Comparison of ENCODE assay signal across 25 cellular contexts in the genomic region with DNA sequence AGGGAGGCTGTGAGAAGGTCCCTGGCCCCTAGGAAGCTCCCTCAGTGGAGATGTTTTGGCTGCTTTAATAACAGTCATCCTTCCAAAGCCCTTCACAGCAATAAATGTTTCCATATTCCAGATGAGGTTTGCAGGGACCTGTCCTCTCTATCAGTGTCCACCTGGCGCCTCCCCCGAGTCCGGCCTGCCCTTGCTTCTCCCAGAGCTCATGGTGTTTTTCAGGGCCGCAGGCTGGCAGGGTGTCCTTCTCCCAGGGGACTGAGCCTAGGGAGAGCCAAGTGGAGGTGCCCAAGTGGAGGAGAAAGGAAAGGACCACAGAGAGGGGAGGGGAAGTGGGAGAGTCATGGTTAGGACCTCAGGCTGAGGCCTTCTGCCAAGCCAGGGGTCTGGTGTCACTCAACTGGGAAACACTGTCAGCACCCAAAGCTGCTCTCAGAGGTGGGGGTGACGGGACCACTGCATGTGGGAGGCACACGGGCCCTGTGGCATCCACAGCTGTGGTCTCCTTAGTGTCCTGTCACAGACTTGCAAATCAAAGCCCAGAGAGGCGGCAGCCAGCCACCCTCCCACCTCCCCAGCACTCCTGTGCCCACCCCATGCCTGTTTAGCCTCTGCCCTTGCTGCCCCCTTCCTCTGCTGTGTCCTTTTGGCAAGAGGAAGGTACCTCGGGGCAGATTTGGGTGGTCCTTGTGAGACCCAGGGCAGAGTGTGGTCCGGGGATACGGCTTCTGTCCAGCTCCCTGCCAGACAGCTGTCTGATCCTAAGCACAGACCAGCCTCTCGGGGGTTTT. TPM values are rescaled to one million over a fixed set of nuclear protein-coding genes. Genes with fewer than 3 reads are reported as not detected.
A peak's percentile ranks its signal among the peaks of the same experiment; 100 is the strongest.
DNase-seq lines count a peak whose midpoint lies in the region; ATAC-seq and TF ChIP-seq lines count a peak whose summit lies in the region.
"Had no signal": no experiment of that assay in that cellular context is flagged by ENCODE, and none has a peak within 500 bp of the region (broad histone marks: within the 10 kb centered on the region; RNA-seq: fewer than 3 reads in every experiment).

No MANE protein-coding gene starts in this region.

- H3K4me3 ChIP-seq in left ventricle myocardium inferior (no peak overlapping the region), neural progenitor cell (no peak overlapping the region), upper lobe of right lung (no peak overlapping the region)
- H3K4me3 ChIP-seq: SK-N-MC, vagina had no signal

- H3K4me2 ChIP-seq in neural progenitor cell: no peak overlapping the region
- H3K4me2 ChIP-seq: KMS-11 had no signal

- no peak overlapping the region for H3K9ac ChIP-seq in neural progenitor cell
- H3K9ac ChIP-seq: KMS-11 had no signal

- peaks cover 8% of the 10 kb centered on the region for H3F3A ChIP-seq in neural progenitor cell (ENCODE audit: low read depth)

- TF ChIP-seq CTCF in left ventricle myocardium inferior (IDR thresholded peaks at IDR 0.05; ENCODE audit: borderline replicate concordance) (no peak), neural progenitor cell (IDR thresholded peaks at IDR 0.05) (no peak), upper lobe of right lung (IDR thresholded peaks at IDR 0.05) (no peak)

- H3K4me3 Mint-ChIP-seq in activated naive CD4-positive, alpha-beta T cell treated with anti-CD3 and anti-CD28 coated beads, Interleukin-2, amount 10 ng/mL, durations not matched to agents 7 days and 5 days: no peak overlapping the region
- no peak overlapping the region for H3K4me3 Mint-ChIP-seq in neural progenitor cell
- H3K4me3 Mint-ChIP-seq in natural killer cell treated with Interleukin-12 subunit alpha and Interleukin-12 subunit beta and Interleukin-15 and Interleukin-18, amount 100 ng/mL, for 72 hours: no peak overlapping the region
- H3K4me3 Mint-ChIP-seq: activated CD4-positive, alpha-beta memory T cell treated with anti-CD3 and anti-CD28 coated beads, Interleukin-2, amount 10 ng/mL, durations not matched to agents 7 days and 5 days; activated naive CD8-positive, alpha-beta T cell; natural killer cell had no signal

- peaks cover 30% of the 10 kb centered on the region for H3K36me3 Mint-ChIP-seq in activated naive CD4-positive, alpha-beta T cell treated with anti-CD3 and anti-CD28 coated beads, Interleukin-2, amount 10 ng/mL, durations not matched to agents 7 days and 5 days
- peaks cover 26% of the 10 kb centered on the region for H3K36me3 Mint-ChIP-seq in neural progenitor cell
- H3K36me3 Mint-ChIP-seq in natural killer cell treated with Interleukin-12 subunit alpha and Interleukin-12 subunit beta and Interleukin-15 and Interleukin-18, amount 100 ng/mL, for 72 hours: no peaks in the 10 kb centered on the region
- H3K36me3 Mint-ChIP-seq: activated naive CD8-positive, alpha-beta T cell; natural killer cell had no signal

- H3K27me3 Mint-ChIP-seq in activated naive CD4-positive, alpha-beta T cell treated with anti-CD3 and anti-CD28 coated beads, Interleukin-2, amount 10 ng/mL, durations not matched to agents 7 days and 5 days: no peaks in the 10 kb centered on the region
- H3K27me3 Mint-ChIP-seq in neural progenitor cell (ENCODE audit: insufficient read depth, low read depth): peaks cover 2% of the 10 kb centered on the region
- no peaks in the 10 kb centered on the region for H3K27me3 Mint-ChIP-seq in natural killer cell treated with Interleukin-12 subunit alpha and Interleukin-12 subunit beta and Interleukin-15 and Interleukin-18, amount 100 ng/mL, for 72 hours
- H3K27me3 Mint-ChIP-seq: activated CD4-positive, alpha-beta memory T cell treated with anti-CD3 and anti-CD28 coated beads, Interleukin-2, amount 10 ng/mL, durations not matched to agents 7 days and 5 days; activated naive CD8-positive, alpha-beta T cell had no signal

- H3K27ac ChIP-seq in left ventricle myocardium inferior (replicated peaks) (peak overlapping the region; percentile 96), neural progenitor cell (no peak overlapping the region), upper lobe of right lung (no peak overlapping the region)
- H3K27ac ChIP-seq: KMS-11, SK-N-MC, vagina had no signal

- no peak overlapping the region for H2AFZ ChIP-seq in neural progenitor cell (replicated peaks)

- no peaks in the 10 kb centered on the region for H3K27me3 ChIP-seq in left ventricle myocardium inferior (ENCODE audit: low read depth)
- H3K27me3 ChIP-seq in neural progenitor cell: no peaks in the 10 kb centered on the region
- H3K27me3 ChIP-seq in upper lobe of right lung: no peaks in the 10 kb centered on the region
- H3K27me3 ChIP-seq: BE2C, vagina had no signal

- H3K4me1 ChIP-seq in left ventricle myocardium inferior (peaks cover 100% of the 10 kb centered on the region), neural progenitor cell (peaks cover 1% of the 10 kb centered on the region), upper lobe of right lung (no peaks in the 10 kb centered on the region)
- H3K4me1 ChIP-seq: Caco-2 had no signal

- CTCF ChIA-PET in activated naive CD4-positive, alpha-beta T cell treated with anti-CD3 and anti-CD28 coated beads, Interleukin-2, amount 10 ng/mL, durations not matched to agents 7 days and 5 days (lab: Charles Lee): interaction anchor here (0.9 kb wide), 1 partner anchor 26 kb away, joined by 3 read pairs; a partner anchor contains a TSS

- peak overlapping the region; percentile 19 for H3K27ac Mint-ChIP-seq in activated naive CD4-positive, alpha-beta T cell treated with anti-CD3 and anti-CD28 coated beads, Interleukin-2, amount 10 ng/mL, durations not matched to agents 7 days and 5 days
- H3K27ac Mint-ChIP-seq in neural progenitor cell: peak overlapping the region; percentile 69
- no peak overlapping the region for H3K27ac Mint-ChIP-seq in natural killer cell treated with Interleukin-12 subunit alpha and Interleukin-12 subunit beta and Interleukin-15 and Interleukin-18, amount 100 ng/mL, for 72 hours
- H3K27ac Mint-ChIP-seq: activated CD4-positive, alpha-beta memory T cell treated with anti-CD3 and anti-CD28 coated beads, Interleukin-2, amount 10 ng/mL, durations not matched to agents 7 days and 5 days; activated naive CD8-positive, alpha-beta T cell; natural killer cell had no signal

- H3K9me3 Mint-ChIP-seq in activated naive CD4-positive, alpha-beta T cell treated with anti-CD3 and anti-CD28 coated beads, Interleukin-2, amount 10 ng/mL, durations not matched to agents 7 days and 5 days: no peaks in the 10 kb centered on the region
- no peaks in the 10 kb centered on the region for H3K9me3 Mint-ChIP-seq in neural progenitor cell
- H3K9me3 Mint-ChIP-seq in natural killer cell treated with Interleukin-12 subunit alpha and Interleukin-12 subunit beta and Interleukin-15 and Interleukin-18, amount 100 ng/mL, for 72 hours: no peaks in the 10 kb centered on the region
- H3K9me3 Mint-ChIP-seq: activated CD4-positive, alpha-beta memory T cell treated with anti-CD3 and anti-CD28 coated beads, Interleukin-2, amount 10 ng/mL, durations not matched to agents 7 days and 5 days; natural killer cell had no signal

- peaks cover 41% of the 10 kb centered on the region for H4K20me1 ChIP-seq in neural progenitor cell (ENCODE audit: low read depth)

- intact Hi-C loops in left ventricle myocardium inferior (cut with micrococcal nuclease): no loop called here
- intact Hi-C loops in upper lobe of right lung (cut with DNase I): no loop called here

- H3K9me3 ChIP-seq in left ventricle myocardium inferior (replicated peaks) (no peaks in the 10 kb centered on the region), neural progenitor cell (ENCODE audit: low read depth) (no peaks in the 10 kb centered on the region), upper lobe of right lung (no peaks in the 10 kb centered on the region)
- H3K9me3 ChIP-seq: BE2C, Caco-2, vagina had no signal

- H3K4me1 Mint-ChIP-seq in activated naive CD4-positive, alpha-beta T cell treated with anti-CD3 and anti-CD28 coated beads, Interleukin-2, amount 10 ng/mL, durations not matched to agents 7 days and 5 days: peaks cover 9% of the 10 kb centered on the region
- H3K4me1 Mint-ChIP-seq in neural progenitor cell: peaks cover 12% of the 10 kb centered on the region
- peaks cover 5 to 16% of the 10 kb centered on the region in 2 donors for H3K4me1 Mint-ChIP-seq in natural killer cell treated with Interleukin-12 subunit alpha and Interleukin-12 subunit beta and Interleukin-15 and Interleukin-18, amount 100 ng/mL, for 72 hours (ENCODE audit: low read depth in 2 of 2)

- DNase-seq in activated naive CD4-positive, alpha-beta T cell treated with anti-CD3 and anti-CD28 coated beads, Interleukin-2, amount 10 ng/mL, durations not matched to agents 7 days and 5 days: no peak
- no peak for DNase-seq in activated naive CD4-positive, alpha-beta T cell (lab: John Stamatoyannopoulos, UW)
- no peak for DNase-seq in left ventricle myocardium inferior
- DNase-seq in neural progenitor cell (ENCODE audit: low spot score): no peak
- DNase-seq in upper lobe of right lung: peak; percentile 46
- DNase-seq in natural killer cell treated with Interleukin-12 subunit alpha and Interleukin-12 subunit beta and Interleukin-15 and Interleukin-18, amount 100 ng/mL, for 72 hours (ENCODE audit: low spot score): no peak
- no peak for DNase-seq in SKM-1 (lab: John Stamatoyannopoulos, UW; ENCODE audit: unreplicated experiment)
- DNase-seq: activated CD4-positive, alpha-beta memory T cell treated with anti-CD3 and anti-CD28 coated beads, Interleukin-2, amount 10 ng/mL, durations not matched to agents 7 days and 5 days; activated CD4-positive, CD25-positive, alpha-beta regulatory T cell; activated T-cell treated with anti-CD3 and anti-CD28 coated beads, Interleukin-2, amount 50 U/mL, for 48 hours; BE2C; dermis blood vessel endothelial cell; DND-41; mammary epithelial cell; natural killer cell; NCI-H1694; NCI-H345; stimulated activated CD8-positive, alpha-beta memory T cell treated with anti-CD3 and anti-CD28 coated beads, Interleukin-4, amount 100 ng/mL, for 48 hours; T-helper 9 cell had no signal

- H3K79me2 ChIP-seq in neural progenitor cell (ENCODE audit: low read depth): peaks cover 12% of the 10 kb centered on the region

- ATAC-seq in upper lobe of right lung (no peak), GM18861 (IDR thresholded peaks at IDR 0.05; ENCODE audit: unreplicated experiment) (no peak)
- no peak for ATAC-seq in natural killer cell treated with Interleukin-12 subunit alpha and Interleukin-12 subunit beta and Interleukin-15 and Interleukin-18, amount 100 ng/mL, for 72 hours
- ATAC-seq: natural killer cell had no signal

- H3K36me3 ChIP-seq in left ventricle myocardium inferior (peaks cover 60% of the 10 kb centered on the region), neural progenitor cell (no peaks in the 10 kb centered on the region), upper lobe of right lung (peaks cover 71% of the 10 kb centered on the region)

RNA-seq across cellular contexts. Expression of a gene that starts 6.4 kb away (rescaled TPM):
- total RNA-seq in left ventricle myocardium inferior (2.0 TPM), neural progenitor cell (ENCODE audit: low replicate concordance) (1.1 and 7.7 TPM in 2 replicates), upper lobe of right lung (3.8 TPM)
- total RNA-seq in natural killer cell treated with Interleukin-12 subunit alpha and Interleukin-12 subunit beta and Interleukin-15 and Interleukin-18, amount 100 ng/mL, for 72 hours: 10 to 100 TPM in 1 of 2 donors, 1 to 10 TPM in 1; 4.7 to 14.3 TPM
- total RNA-seq: mammary epithelial cell had no signal

RNA-seq across cellular contexts. Expression of a gene that starts 25.3 kb away (rescaled TPM):
- total RNA-seq in left ventricle myocardium inferior: 22.0 TPM
- total RNA-seq in neural progenitor cell (ENCODE audit: low replicate concordance): 3.8 and 12.1 TPM in 2 replicates
- 13.2 TPM for total RNA-seq in upper lobe of right lung
- total RNA-seq in natural killer cell treated with Interleukin-12 subunit alpha and Interleukin-12 subunit beta and Interleukin-15 and Interleukin-18, amount 100 ng/mL, for 72 hours: 10 to 100 TPM in 1 of 2 donors, 1 to 10 TPM in 1; 6.8 to 12.5 TPM

RNA-seq across cellular contexts. Expression of a gene that starts 45.7 kb away (rescaled TPM):
- total RNA-seq in left ventricle myocardium inferior (52.0 TPM), neural progenitor cell (ENCODE audit: low replicate concordance) (151 and 170 TPM in 2 replicates), upper lobe of right lung (59.6 TPM)
- total RNA-seq in natural killer cell treated with Interleukin-12 subunit alpha and Interleukin-12 subunit beta and Interleukin-15 and Interleukin-18, amount 100 ng/mL, for 72 hours: 100 to 1,000 TPM in 1 of 2 donors, 10 to 100 TPM in 1; 70.5 to 105 TPM

RNA-seq across cellular contexts. Expression of a gene that starts 59.8 kb away (rescaled TPM):
- 16.9 TPM for total RNA-seq in left ventricle myocardium inferior
- 4.1 and 13.7 TPM in 2 replicates for total RNA-seq in neural progenitor cell (ENCODE audit: low replicate concordance)
- 1.9 TPM for total RNA-seq in upper lobe of right lung
- under 1 TPM in 1 of 2 donors, not detected in 1; 0.50 TPM for total RNA-seq in natural killer cell treated with Interleukin-12 subunit alpha and Interleukin-12 subunit beta and Interleukin-15 and Interleukin-18, amount 100 ng/mL, for 72 hours

Comparison
In these comparisons a context has a peak if more than half of its experiments do, and no peak if none do; other contexts are left out.
1. H3K27ac Mint-ChIP-seq: peak in activated naive CD4-positive, alpha-beta T cell treated with anti-CD3 and anti-CD28 coated beads, Interleukin-2, amount 10 ng/mL, durations not matched to agents 7 days and 5 days (single experiment) and neural progenitor cell (single experiment); none in natural killer cell treated with Interleukin-12 subunit alpha and Interleukin-12 subunit beta and Interleukin-15 and Interleukin-18, amount 100 ng/mL, for 72 hours (0 of 2).